ENCODE assay signal across 34 cellular contexts in genomic region chr4:9963328-9963727, GRCh38. TPM values are rescaled to one million over a fixed set of nuclear protein-coding genes. Genes with fewer than 3 reads are reported as not detected.
"Had no signal": no experiment of that assay in that cellular context is flagged by ENCODE, and none has a peak within 500 bp of the region (broad histone marks: within the 10 kb centered on the region; RNA-seq: fewer than 3 reads in every experiment).

No MANE protein-coding gene starts in this region.

- H3K4me1 ChIP-seq: ascending aorta, Peyer's patch, SJSA1 had no signal

- DNase-seq: activated CD4-positive, alpha-beta memory T cell treated with anti-CD3 and anti-CD28 coated beads, Interleukin-2, amount 10 ng/mL, durations not matched to agents 7 days and 5 days; activated CD4-positive, alpha-beta T cell treated with anti-CD3 and anti-CD28 coated beads for 36 hours; activated effector memory CD4-positive, alpha-beta T cell treated with anti-CD3 and anti-CD28 coated beads, Interleukin-2, amount 50 U/mL, for 16 hours; activated naive CD4-positive, alpha-beta T cell; activated naive CD8-positive, alpha-beta T cell treated with anti-CD3 and anti-CD28 coated beads, Interleukin-2, amount 10 ng/mL, durations not matched to agents 7 days and 5 days; activated T-cell treated with anti-CD3 and anti-CD28 coated beads, Interleukin-2, amount 50 U/mL, for 1 hour; activated T-cell treated with anti-CD3 and anti-CD28 coated beads, Interleukin-2, amount 50 U/mL, for 72 hours; amygdala; Kasumi-1; KG1; MG63; MV-4-11; NCI-H1092; NCI-H1436 treated with DMSO at 0.1 percent for 48 hours; NCI-H1694 treated with DMSO at 0.1 percent for 48 hours; NCI-H2029; NCI-H345; NCI-H510A; NCI-H748 treated with DMSO at 0.1 percent for 48 hours; NK-92 treated with Interleukin-12 subunit alpha and Interleukin-12 subunit beta, amount 100 ng/mL, for 24 hours; PC-3; Peyer's patch; SHP77 treated with DMSO at 0.1 percent for 48 hours; SK-N-SH; T-helper 9 cell; WERI-Rb-1 had no signal

- H3K27ac ChIP-seq: ascending aorta, cardiac muscle cell, Peyer's patch, SJSA1, WERI-Rb-1 had no signal

- H3K4me3 Mint-ChIP-seq: activated CD4-positive, alpha-beta memory T cell treated with anti-CD3 and anti-CD28 coated beads, Interleukin-2, amount 10 ng/mL, durations not matched to agents 7 days and 5 days; activated CD4-positive, alpha-beta T cell treated with anti-CD3 and anti-CD28 coated beads for 36 hours; activated naive CD4-positive, alpha-beta T cell treated with anti-CD3 and anti-CD28 coated beads, Interleukin-2, amount 50 U/mL, for 24 hours; activated naive CD8-positive, alpha-beta T cell treated with anti-CD3 and anti-CD28 coated beads, Interleukin-2, amount 10 ng/mL, durations not matched to agents 7 days and 5 days; activated T-cell treated with anti-CD3 and anti-CD28 coated beads, Interleukin-2, amount 50 U/mL, for 72 hours; activated T-helper 17 cell treated with anti-CD3 and anti-CD28 coated beads, Interleukin-2, amount 50 U/mL, for 72 hours; central memory CD8-positive, alpha-beta T cell; T-helper 1 cell treated with Interleukin-12 subunit alpha and Interleukin-12 subunit beta and Interleukin-4 antibody, amounts not matched to agents 30 μg/mL and 1 μg/mL, for 36 hours had no signal

- H3K36me3 ChIP-seq: ascending aorta, cardiac muscle cell, MG63, Peyer's patch, SJSA1, WERI-Rb-1 had no signal

- H3K9me3 ChIP-seq: ascending aorta, MG63, Peyer's patch, SJSA1, SK-N-SH had no signal

- H3K27me3 ChIP-seq: ascending aorta, cardiac muscle cell, MG63, Peyer's patch, SJSA1 had no signal

- H3K9me3 Mint-ChIP-seq: activated naive CD4-positive, alpha-beta T cell treated with anti-CD3 and anti-CD28 coated beads, Interleukin-2, amount 50 U/mL, for 24 hours; central memory CD8-positive, alpha-beta T cell had no signal

- H3K4me3 ChIP-seq: ascending aorta, cardiac muscle cell, MG63, Peyer's patch, SJSA1 had no signal

- H3K4me1 Mint-ChIP-seq: activated CD4-positive, alpha-beta T cell treated with anti-CD3 and anti-CD28 coated beads for 36 hours; activated naive CD4-positive, alpha-beta T cell treated with anti-CD3 and anti-CD28 coated beads, Interleukin-2, amount 50 U/mL, for 24 hours; activated T-helper 17 cell treated with anti-CD3 and anti-CD28 coated beads, Interleukin-2, amount 50 U/mL, for 72 hours; central memory CD8-positive, alpha-beta T cell had no signal

- ATAC-seq: activated CD4-positive, alpha-beta T cell treated with anti-CD3 and anti-CD28 coated beads for 36 hours; activated CD4-positive, CD25-positive, alpha-beta regulatory T cell treated with anti-CD3 and anti-CD28 coated beads, Interleukin-2, amount 50 U/mL, for 24 hours; activated T-cell treated with anti-CD3 and anti-CD28 coated beads, Interleukin-2, amount 50 U/mL, for 72 hours; PC-3 had no signal

- H3K27ac Mint-ChIP-seq: activated CD4-positive, alpha-beta memory T cell treated with anti-CD3 and anti-CD28 coated beads, Interleukin-2, amount 10 ng/mL, durations not matched to agents 7 days and 5 days; activated CD4-positive, alpha-beta T cell treated with anti-CD3 and anti-CD28 coated beads for 36 hours; activated naive CD4-positive, alpha-beta T cell treated with anti-CD3 and anti-CD28 coated beads, Interleukin-2, amount 50 U/mL, for 24 hours; activated naive CD8-positive, alpha-beta T cell treated with anti-CD3 and anti-CD28 coated beads, Interleukin-2, amount 10 ng/mL, durations not matched to agents 7 days and 5 days; activated T-cell treated with anti-CD3 and anti-CD28 coated beads, Interleukin-2, amount 50 U/mL, for 72 hours; activated T-helper 17 cell treated with anti-CD3 and anti-CD28 coated beads, Interleukin-2, amount 50 U/mL, for 72 hours; T-helper 1 cell treated with Interleukin-12 subunit alpha and Interleukin-12 subunit beta and Interleukin-4 antibody, amounts not matched to agents 30 μg/mL and 1 μg/mL, for 36 hours had no signal

- H3K27me3 Mint-ChIP-seq: activated CD4-positive, alpha-beta T cell treated with anti-CD3 and anti-CD28 coated beads for 36 hours; activated naive CD4-positive, alpha-beta T cell treated with anti-CD3 and anti-CD28 coated beads, Interleukin-2, amount 50 U/mL, for 24 hours had no signal

RNA-seq across cellular contexts. Expression of gene SLC2A9, which starts 58.0 kb away (rescaled TPM):
- total RNA-seq: SJSA1 had no signal
